In the genomic region with DNA sequence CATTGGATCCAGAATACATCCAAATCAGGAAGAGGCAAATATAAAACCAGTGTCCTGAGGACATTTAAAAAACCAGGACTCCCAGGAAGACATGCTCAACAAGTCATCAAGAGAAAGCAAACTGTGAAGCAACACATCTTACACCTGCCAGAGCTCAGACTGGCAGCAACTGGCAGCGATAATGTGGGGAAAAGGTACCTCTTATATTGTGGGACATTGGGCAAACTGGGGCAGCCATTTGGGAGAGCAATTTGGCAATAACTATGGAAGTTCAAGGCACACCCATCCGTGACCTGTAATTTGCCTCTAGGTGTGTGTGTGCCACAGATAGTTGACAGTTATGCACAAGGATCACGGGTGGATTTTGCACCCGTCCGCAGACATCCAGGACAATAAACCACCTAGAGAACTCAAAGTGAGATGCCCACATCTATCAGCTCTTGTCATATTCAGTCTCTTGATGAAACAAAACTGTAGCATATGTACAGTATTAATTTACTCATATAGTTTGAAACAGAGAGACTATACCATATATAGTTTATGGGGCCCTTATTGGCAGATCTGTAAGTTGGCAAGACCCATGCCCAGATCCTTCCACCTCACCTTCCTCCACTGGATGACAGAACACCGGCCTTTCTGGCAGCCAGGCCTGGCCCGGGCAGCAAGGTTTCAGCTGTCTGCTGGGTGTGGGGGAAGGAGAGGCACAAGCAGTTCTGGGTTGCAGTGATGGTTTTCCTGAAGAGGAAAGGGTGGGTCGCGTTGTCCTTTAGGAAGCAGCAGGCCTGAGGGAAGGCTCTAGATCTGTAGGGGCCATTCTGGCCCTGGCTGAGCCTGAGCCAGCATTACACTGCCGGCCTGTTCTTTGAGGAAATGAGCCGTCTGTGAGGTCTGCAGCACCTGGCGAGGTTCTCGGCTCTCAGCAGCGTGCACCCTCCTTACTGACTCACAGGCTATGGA, we compare ENCODE assay signal across 1 cellular context.
TF ChIP-seq lines count a peak whose summit lies in the region.

No MANE protein-coding gene starts in this region.

TF ChIP-seq in liver, 16 proteins besides CTCF, POLR2A, EP300 and RAD21:
- TF ChIP-seq TAF1 (conservative IDR thresholded peaks at IDR 0.05) = no peak
- peak; percentile 39 for TF ChIP-seq YY1 (IDR thresholded peaks at IDR 0.05)
- no peak for TF ChIP-seq HNF4G (IDR thresholded peaks at IDR 0.05)
- peak in 1 of 2 donors; percentile 29 for TF ChIP-seq HNF4A (conservative IDR thresholded peaks at IDR 0.05)
- TF ChIP-seq SP1 (IDR thresholded peaks at IDR 0.05) = no peak
- TF ChIP-seq RXRA (IDR thresholded peaks at IDR 0.05) = peak in 1 of 2 donors; percentile 68
- TF ChIP-seq JUND (IDR thresholded peaks at IDR 0.05) = no peak
